8 cellular contexts compared by ENCODE assay signal in the genomic region with DNA sequence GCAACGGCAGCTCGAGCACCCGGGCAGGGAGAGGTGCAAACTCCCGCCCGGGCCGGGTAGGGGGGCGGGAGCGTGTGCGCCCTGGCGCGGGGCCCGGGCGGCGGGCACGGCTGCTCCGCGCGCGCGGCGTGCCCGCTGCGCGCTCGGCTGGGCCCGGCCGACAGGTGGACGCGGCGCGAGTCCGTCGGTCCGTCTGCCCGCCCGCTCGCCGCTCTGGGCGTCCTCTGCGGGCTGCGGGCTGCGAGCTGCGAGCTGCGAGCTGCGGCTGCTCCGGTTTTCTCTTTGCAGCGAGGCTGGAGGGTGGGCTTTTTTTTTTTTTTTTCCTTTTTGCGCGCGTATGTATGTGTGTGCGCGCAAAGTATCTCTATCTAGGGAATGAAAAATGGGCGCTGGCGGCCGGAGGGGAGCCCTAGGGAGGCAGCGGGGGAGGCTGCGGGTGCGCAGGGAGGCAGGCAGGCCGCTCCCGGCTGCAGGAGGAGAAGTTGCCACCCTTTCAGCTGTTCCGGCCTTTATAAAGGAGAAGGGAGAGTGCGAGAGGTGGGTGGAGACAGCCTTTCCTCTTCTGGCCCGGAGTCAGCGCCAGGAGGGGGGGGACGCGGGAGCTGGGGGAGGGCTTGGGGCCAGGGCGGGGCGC. TPM values are rescaled to one million over a fixed set of nuclear protein-coding genes. Genes with fewer than 3 reads are reported as not detected.
DNase-seq lines count a peak whose midpoint lies in the region; ATAC-seq and TF ChIP-seq lines count a peak whose summit lies in the region.

TSS of gene PDGFB (minus strand) at position 487 of the 634 bp plus-strand sequence. CDS start 1,019 bp downstream, outside the sequence.

- TF ChIP-seq POLR2A in NB4 (IDR thresholded peaks at IDR 0.05; ENCODE audit: extremely low read depth, insufficient read length) (no peak), right lobe of liver (IDR thresholded peaks at IDR 0.05) (peak; percentile 54)

- peak within 1 kb of the TSS in 2 of 3 donors; percentile 50 to 66 for H3K27ac ChIP-seq in right lobe of liver
- peak within 1 kb of the TSS; percentile 83 for H3K27ac ChIP-seq in temporal lobe (ENCODE audit: low read depth, low read length)

- WGBS in right lobe of liver (ENCODE audit: insufficient coverage, low coverage, low lambda C conversion rate, missing lambda C conversion rate) = under 1% methylated on average over 36 of the region's 68 CpGs

- H3K36me3 ChIP-seq in right lobe of liver = no peaks in the 10 kb centered on the region

- ATAC-seq in right lobe of liver (peak; percentile 25 to 47 (median 42)), HG03280 (IDR thresholded peaks at IDR 0.05; ENCODE audit: unreplicated experiment) (no peak)

- no peaks in the 10 kb centered on the region for H3K9me3 ChIP-seq in right lobe of liver

- DNase-seq in EL (peak; percentile 31), NB4 (ENCODE audit: low read depth) (peak; percentile 59), cerebellum (ENCODE audit: low spot score) (peak; percentile 72), right lobe of liver (no peak), T1000 (lab: John Stamatoyannopoulos, UW) (no peak), AG08396 (ENCODE audit: low spot score) (no peak)

- no peak for TF ChIP-seq CTCF in NB4 (IDR thresholded peaks at IDR 0.05; ENCODE audit: low read depth, low read length)
- TF ChIP-seq CTCF in right lobe of liver (IDR thresholded peaks at IDR 0.05) = no peak

- no peaks in the 10 kb centered on the region for H3K27me3 ChIP-seq in right lobe of liver

- intact Hi-C loops in right lobe of liver (cut with DNase I) = loop anchor here in 1 of 2 donors (10.0 kb wide), 1 partner anchor 70 kb away; the partner anchor contains the start of gene RPL3

- H3K4me3 ChIP-seq in NB4 (ENCODE audit: low read depth, low read length) (no peak within 1 kb of the TSS), right lobe of liver (peak within 1 kb of the TSS; percentile 48 to 53 (median 51))

- H3K4me1 ChIP-seq in right lobe of liver = peaks cover 0 to 23% (median 2%) of the 10 kb centered on the region in 4 donors

RNA-seq across cellular contexts. Expression of gene PDGFB, which starts in this region (rescaled TPM):
- 6.9 TPM for total RNA-seq in cerebellum
- total RNA-seq in right lobe of liver = 10 to 100 TPM in 1 of 6 experiments, 1 to 10 TPM in 4, under 1 TPM in 1; 0.90 to 10.2 (median 3.3) TPM
- 4.4 TPM for total RNA-seq in temporal lobe

Comparison
In these comparisons a context has a peak if more than half of its experiments do, and no peak if none do; other contexts are left out.
1. DNase-seq: peak in EL (single experiment), NB4 (single experiment) and cerebellum (single experiment); none in right lobe of liver (0 of 3), T1000 (single experiment) and AG08396 (single experiment).